Comparison of ENCODE assay signal across 27 cellular contexts in genomic region chr4:25075129-25075528, GRCh38. TPM values are rescaled to one million over a fixed set of nuclear protein-coding genes. Genes with fewer than 3 reads are reported as not detected.
"Had no signal": no experiment of that assay in that cellular context is flagged by ENCODE, and none has a peak within 500 bp of the region (broad histone marks: within the 10 kb centered on the region; RNA-seq: fewer than 3 reads in every experiment).

No MANE protein-coding gene starts in this region.

- ATAC-seq: activated CD4-positive, alpha-beta T cell treated with anti-CD3 and anti-CD28 coated beads for 36 hours; activated T-helper 17 cell treated with anti-CD3 and anti-CD28 coated beads, Interleukin-2, amount 50 U/mL, for 72 hours; left lobe of liver; naive thymus-derived CD8-positive, alpha-beta T cell; sciatic nerve; stimulated activated memory B cell treated with anti-CD40 and anti-IgM and Interleukin-4, amounts not matched to agents 10 μg/mL and 1 μg/mL and 100 μg/mL, for 72 hours had no signal

- DNase-seq: activated B cell treated with CpG ODN at 0.5 μM for 24 hours; activated CD4-positive, alpha-beta T cell treated with anti-CD3 and anti-CD28 coated beads for 36 hours; activated CD4-positive, alpha-beta T cell treated with anti-CD3 and anti-CD28 coated beads, Interleukin-2, amount 50 U/mL, for 4 hours; activated CD8-positive, alpha-beta memory T cell treated with anti-CD3 and anti-CD28 coated beads for 24 hours; activated CD8-positive, alpha-beta memory T cell treated with anti-CD3 and anti-CD28 coated beads, Interleukin-2, amount 50 U/mL, for 4 hours; activated T-cell treated with anti-CD3 and anti-CD28 coated beads, Interleukin-2, amount 50 U/mL, for 24 hours; adrenal gland; brain microvascular endothelial cell; central memory CD4-positive, alpha-beta T cell; dermis blood vessel endothelial cell; effector memory CD4-positive, alpha-beta T cell; foreskin melanocyte; naive thymus-derived CD8-positive, alpha-beta T cell; small intestine; stimulated activated CD4-positive, alpha-beta T cell treated with anti-CD3 and anti-CD28 coated beads, Interleukin-15, amount 100 ng/mL, for 24 hours; stomach; transverse colon; uterus had no signal

- H3K27ac Mint-ChIP-seq: activated B cell treated with CpG ODN at 0.5 μM for 24 hours; activated CD4-positive, alpha-beta T cell treated with anti-CD3 and anti-CD28 coated beads for 36 hours; activated naive CD8-positive, alpha-beta T cell; activated T-cell treated with anti-CD3 and anti-CD28 coated beads, Interleukin-2, amount 50 U/mL, for 24 hours; activated T-helper 17 cell treated with anti-CD3 and anti-CD28 coated beads, Interleukin-2, amount 50 U/mL, for 72 hours; naive thymus-derived CD8-positive, alpha-beta T cell; stimulated activated memory B cell treated with anti-CD40 and anti-IgM and Interleukin-4, amounts not matched to agents 10 μg/mL and 1 μg/mL and 100 μg/mL, for 72 hours had no signal

- H3K36me3 ChIP-seq: adrenal gland, ascending aorta, brain microvascular endothelial cell, stomach, suprapubic skin, transverse colon, uterus had no signal

- H3K27me3 ChIP-seq: adrenal gland, ascending aorta, stomach, suprapubic skin, transverse colon, uterus had no signal

- H3K4me1 ChIP-seq: adrenal gland, ascending aorta, stomach, suprapubic skin, uterus had no signal

- H3K4me3 Mint-ChIP-seq: activated B cell treated with CpG ODN at 0.5 μM for 24 hours; activated CD4-positive, alpha-beta T cell treated with anti-CD3 and anti-CD28 coated beads for 36 hours; activated naive CD8-positive, alpha-beta T cell; activated T-cell treated with anti-CD3 and anti-CD28 coated beads, Interleukin-2, amount 50 U/mL, for 24 hours; activated T-helper 17 cell treated with anti-CD3 and anti-CD28 coated beads, Interleukin-2, amount 50 U/mL, for 72 hours; naive thymus-derived CD8-positive, alpha-beta T cell; stimulated activated memory B cell treated with anti-CD40 and anti-IgM and Interleukin-4, amounts not matched to agents 10 μg/mL and 1 μg/mL and 100 μg/mL, for 72 hours had no signal

- H3K4me1 Mint-ChIP-seq: activated B cell treated with CpG ODN at 0.5 μM for 24 hours; activated CD4-positive, alpha-beta T cell treated with anti-CD3 and anti-CD28 coated beads for 36 hours; activated T-helper 17 cell treated with anti-CD3 and anti-CD28 coated beads, Interleukin-2, amount 50 U/mL, for 72 hours; naive thymus-derived CD8-positive, alpha-beta T cell; stimulated activated memory B cell treated with anti-CD40 and anti-IgM and Interleukin-4, amounts not matched to agents 10 μg/mL and 1 μg/mL and 100 μg/mL, for 72 hours had no signal

- H3K9me3 ChIP-seq: adrenal gland, ascending aorta, stomach, suprapubic skin, transverse colon, uterus had no signal

- H3K36me3 Mint-ChIP-seq: activated naive CD8-positive, alpha-beta T cell; naive thymus-derived CD8-positive, alpha-beta T cell; stimulated activated memory B cell treated with anti-CD40 and anti-IgM and Interleukin-4, amounts not matched to agents 10 μg/mL and 1 μg/mL and 100 μg/mL, for 72 hours had no signal

- H3K4me3 ChIP-seq: adrenal gland, ascending aorta, lung, stomach, suprapubic skin, transverse colon, uterus had no signal

- H3K27ac ChIP-seq: adrenal gland, ascending aorta, brain microvascular endothelial cell, stomach, suprapubic skin, transverse colon, uterus had no signal

- H3K9me3 Mint-ChIP-seq: activated B cell treated with CpG ODN at 0.5 μM for 24 hours; activated T-helper 17 cell treated with anti-CD3 and anti-CD28 coated beads, Interleukin-2, amount 50 U/mL, for 72 hours; naive thymus-derived CD8-positive, alpha-beta T cell had no signal

RNA-seq across cellular contexts. Expression of gene LGI2, which starts 44.4 kb away (rescaled TPM):
- total RNA-seq: activated B cell treated with CpG ODN at 0.5 μM for 24 hours; activated CD4-positive, alpha-beta T cell treated with anti-CD3 and anti-CD28 coated beads for 36 hours; activated T-helper 17 cell treated with anti-CD3 and anti-CD28 coated beads, Interleukin-2, amount 50 U/mL, for 72 hours; dermis blood vessel endothelial cell; endothelial cell of umbilical vein; naive thymus-derived CD8-positive, alpha-beta T cell had no signal
- polyA plus RNA-seq: endothelial cell of umbilical vein; naive thymus-derived CD8-positive, alpha-beta T cell had no signal
